Comparison of ENCODE assay signal across 8 cellular contexts in genomic region chr12:121781751-121782615, GRCh38.
DNase-seq lines count a peak whose midpoint lies in the region; ATAC-seq and TF ChIP-seq lines count a peak whose summit lies in the region.

No MANE protein-coding gene starts in this region.

- no peaks in the 10 kb centered on the region for H3F3A ChIP-seq in OCI-LY1 (ENCODE audit: insufficient read depth, low read length)

- in situ Hi-C loops in astrocyte of the spinal cord (cut with HindIII; ENCODE audit: low sequenced_read_pairs), result no loop called here

- no peaks in the 10 kb centered on the region for H3K9me2 ChIP-seq in OCI-LY1 (ENCODE audit: low read depth, low read length)

- H3K9me3 ChIP-seq in OCI-LY1 (ENCODE audit: low read length) (no peaks in the 10 kb centered on the region), muscle layer of colon (ENCODE audit: low read length) (no peaks in the 10 kb centered on the region)

- H3K4me3 ChIP-seq in OCI-LY1 (ENCODE audit: low read depth, low read length, poor library complexity, severe bottlenecking) (no peak overlapping the region), astrocyte of the spinal cord (ENCODE audit: low read depth, low read length) (no peak overlapping the region), muscle layer of colon (ENCODE audit: low read depth in 1 of 2, low read length in 2 of 2) (no peak overlapping the region)

- H3K27me3 ChIP-seq in OCI-LY1 (ENCODE audit: insufficient read depth, low read length), result no peaks in the 10 kb centered on the region
- H3K27me3 ChIP-seq in muscle layer of colon (ENCODE audit: control insufficient read depth in 1 of 2, insufficient read depth in 2 of 2, low read length in 2 of 2), result no peaks in the 10 kb centered on the region

- H3K27ac ChIP-seq in OCI-LY1 (ENCODE audit: low read depth, low read length, poor library complexity, severe bottlenecking) (peak overlapping the region; percentile 78), muscle layer of colon (ENCODE audit: low read depth, low read length) (peak overlapping the region; percentile 68)

- H3K9ac ChIP-seq in OCI-LY1 (ENCODE audit: low read length) (peak overlapping the region; percentile 20; the same call in 1 of the 2 replicates), muscle layer of colon (ENCODE audit: low read length) (peak overlapping the region; percentile 42)

- H2AFZ ChIP-seq in OCI-LY1 (ENCODE audit: low read length), result no peak overlapping the region

- H3K4me1 ChIP-seq in OCI-LY1 (ENCODE audit: insufficient read depth, low read length, severe bottlenecking) (peaks cover 36% of the 10 kb centered on the region), muscle layer of colon (ENCODE audit: insufficient read depth, low read length) (peaks cover 14% of the 10 kb centered on the region)

- TF ChIP-seq CTCF in OCI-LY1 (IDR thresholded peaks at IDR 0.05; ENCODE audit: low read length) (no peak), astrocyte of the spinal cord (IDR thresholded peaks at IDR 0.05; ENCODE audit: low read depth, low read length) (no peak)

- no peaks in the 10 kb centered on the region for H3K79me2 ChIP-seq in OCI-LY1 (ENCODE audit: insufficient read depth, low read length)

- H4K20me1 ChIP-seq in OCI-LY1 (ENCODE audit: insufficient read depth, low read length), result no peaks in the 10 kb centered on the region

- peak overlapping the region; percentile 23 for H3K4me2 ChIP-seq in OCI-LY1 (ENCODE audit: low read length)

- H3K36me3 ChIP-seq in OCI-LY1 (ENCODE audit: insufficient read depth, low read length), result peaks cover 23% of the 10 kb centered on the region; the same call in 1 of the 2 replicates
- H3K36me3 ChIP-seq in muscle layer of colon (ENCODE audit: insufficient read depth, low read length), result peaks cover 5% of the 10 kb centered on the region

- peak; percentile 37 for ATAC-seq in GM21717 (IDR thresholded peaks at IDR 0.05; ENCODE audit: unreplicated experiment)

- DNase-seq in DMS 273 treated with DMSO at 0.1 percent for 48 hours (lab: John Stamatoyannopoulos, UW) (peak; percentile 22), astrocyte of the spinal cord (ENCODE audit: low read depth, low spot score) (peak; percentile 17), midbrain (lab: John Stamatoyannopoulos, UW) (no peak), NCI-H2029 treated with DMSO at 0.1 percent for 48 hours (lab: John Stamatoyannopoulos, UW) (no peak), AG08396 (ENCODE audit: low spot score) (no peak)

Comparison
In these comparisons a context has a peak if more than half of its experiments do, and no peak if none do; other contexts are left out.
1. DNase-seq: peak in DMS 273 treated with DMSO at 0.1 percent for 48 hours (single experiment) and astrocyte of the spinal cord (single experiment); none in midbrain (single experiment), NCI-H2029 treated with DMSO at 0.1 percent for 48 hours (single experiment) and AG08396 (single experiment).